2 cellular contexts compared by ENCODE assay signal in genomic region chr11:75378776-75379175, GRCh38. TPM values are rescaled to one million over a fixed set of nuclear protein-coding genes. Genes with fewer than 3 reads are reported as not detected.
"Had no signal": no experiment of that assay in that cellular context is flagged by ENCODE, and none has a peak within 500 bp of the region (broad histone marks: within the 10 kb centered on the region; RNA-seq: fewer than 3 reads in every experiment).

No MANE protein-coding gene starts in this region.

RNA-seq across cellular contexts. Expression of gene KLHL35, which starts 54.2 kb away (rescaled TPM):
- total RNA-seq: H4, HFFc6 had no signal
